In genomic region chr21:38768385-38769071, GRCh38 we compare ENCODE assay signal across 8 cellular contexts. TPM values are rescaled to one million over a fixed set of nuclear protein-coding genes. Genes with fewer than 3 reads are reported as not detected.
DNase-seq lines count a peak whose midpoint lies in the region; ATAC-seq and TF ChIP-seq lines count a peak whose summit lies in the region.

No MANE protein-coding gene starts in this region.

- peak overlapping the region; percentile 18 for H3K4me3 Mint-ChIP-seq in stimulated activated memory B cell treated with anti-CD40 and anti-IgM and Interleukin-4, amounts not matched to agents 10 μg/mL and 1 μg/mL and 100 μg/mL, for 72 hours
- no peak overlapping the region for H3K4me3 Mint-ChIP-seq in neural progenitor cell

- no peak overlapping the region for H3K27ac Mint-ChIP-seq in stimulated activated memory B cell treated with anti-CD40 and anti-IgM and Interleukin-4, amounts not matched to agents 10 μg/mL and 1 μg/mL and 100 μg/mL, for 72 hours
- H3K27ac Mint-ChIP-seq in neural progenitor cell = no peak overlapping the region

- H3K27ac ChIP-seq in caudate nucleus (ENCODE audit: low read depth, low read length) (no peak overlapping the region), neural progenitor cell (no peak overlapping the region)

- no peak overlapping the region for H2AFZ ChIP-seq in neural progenitor cell (replicated peaks)

- H3K9me3 ChIP-seq in neural progenitor cell (ENCODE audit: low read depth) = no peaks in the 10 kb centered on the region

- ATAC-seq in stimulated activated memory B cell treated with anti-CD40 and anti-IgM and Interleukin-4, amounts not matched to agents 10 μg/mL and 1 μg/mL and 100 μg/mL, for 72 hours = no peak
- ATAC-seq in HG02678 (IDR thresholded peaks at IDR 0.05; ENCODE audit: unreplicated experiment) (no peak), omental fat pad (ENCODE audit: low FRiP score) (no peak)

- peaks cover 42% of the 10 kb centered on the region for H3K4me1 Mint-ChIP-seq in stimulated activated memory B cell treated with anti-CD40 and anti-IgM and Interleukin-4, amounts not matched to agents 10 μg/mL and 1 μg/mL and 100 μg/mL, for 72 hours
- H3K4me1 Mint-ChIP-seq in neural progenitor cell = peaks cover 4% of the 10 kb centered on the region

- no peak overlapping the region for H3K4me2 ChIP-seq in neural progenitor cell

- no peaks in the 10 kb centered on the region for H4K20me1 ChIP-seq in neural progenitor cell (ENCODE audit: low read depth)

- peaks cover 40% of the 10 kb centered on the region for H3K27me3 Mint-ChIP-seq in stimulated activated memory B cell treated with anti-CD40 and anti-IgM and Interleukin-4, amounts not matched to agents 10 μg/mL and 1 μg/mL and 100 μg/mL, for 72 hours
- H3K27me3 Mint-ChIP-seq in neural progenitor cell (ENCODE audit: insufficient read depth, low read depth) = peaks cover 2% of the 10 kb centered on the region

- H3K36me3 ChIP-seq in neural progenitor cell = no peaks in the 10 kb centered on the region

- H3K79me2 ChIP-seq in neural progenitor cell (ENCODE audit: low read depth) = no peaks in the 10 kb centered on the region

- peaks cover 5% of the 10 kb centered on the region for H3K9me3 Mint-ChIP-seq in stimulated activated memory B cell treated with anti-CD40 and anti-IgM and Interleukin-4, amounts not matched to agents 10 μg/mL and 1 μg/mL and 100 μg/mL, for 72 hours
- H3K9me3 Mint-ChIP-seq in neural progenitor cell = peaks cover 13% of the 10 kb centered on the region

- no peak for TF ChIP-seq CTCF in foreskin fibroblast (IDR thresholded peaks at IDR 0.05; ENCODE audit: low read depth, low read length)
- TF ChIP-seq CTCF in neural progenitor cell (IDR thresholded peaks at IDR 0.05) = no peak
- no peak for TF ChIP-seq CTCF in omental fat pad (IDR thresholded peaks at IDR 0.05)

- no peaks in the 10 kb centered on the region for H3K27me3 ChIP-seq in neural progenitor cell

- H3K4me1 ChIP-seq in neural progenitor cell = peaks cover 11% of the 10 kb centered on the region

- H3F3A ChIP-seq in neural progenitor cell (ENCODE audit: low read depth) = no peaks in the 10 kb centered on the region

- no peaks in the 10 kb centered on the region for H3K36me3 Mint-ChIP-seq in stimulated activated memory B cell treated with anti-CD40 and anti-IgM and Interleukin-4, amounts not matched to agents 10 μg/mL and 1 μg/mL and 100 μg/mL, for 72 hours
- H3K36me3 Mint-ChIP-seq in neural progenitor cell = peaks cover 1% of the 10 kb centered on the region

- H3K4me3 ChIP-seq in foreskin fibroblast (ENCODE audit: low read depth in 1 of 2, low read length in 2 of 2) = no peak overlapping the region
- H3K4me3 ChIP-seq in neural progenitor cell = no peak overlapping the region

- H3K9ac ChIP-seq in neural progenitor cell = no peak overlapping the region

- peak; percentile 94 for DNase-seq in HCEC 1CT
- DNase-seq in activated CD8-positive, alpha-beta memory T cell treated with anti-CD3 and anti-CD28 coated beads for 48 hours (ENCODE audit: low read depth in 2 of 3, low spot score in 2 of 3) = peak in 2 of 3 experiments; percentile 33 to 40
- peak; percentile 79 to 89 for DNase-seq in foreskin fibroblast
- DNase-seq in caudate nucleus (lab: John Stamatoyannopoulos, UW) = no peak
- DNase-seq in neural progenitor cell (ENCODE audit: low spot score) = no peak
- no peak for DNase-seq in omental fat pad (ENCODE audit: low spot score)

RNA-seq across cellular contexts. Expression of gene ETS2, which starts 37.2 kb away (rescaled TPM):
- total RNA-seq in neural progenitor cell (ENCODE audit: low replicate concordance) (18.8 and 22.4 TPM in 2 replicates), omental fat pad (100 to 1,000 TPM in 2 of 4 donors, 10 to 100 TPM in 2; 51.6 to 201 (median 99.1) TPM)

Comparison
In these comparisons a context has a peak if more than half of its experiments do, and no peak if none do; other contexts are left out.
1. DNase-seq: peak in HCEC 1CT (single experiment), activated CD8-positive, alpha-beta memory T cell treated with anti-CD3 and anti-CD28 coated beads for 48 hours (2 of 3) and foreskin fibroblast (2 of 2); none in caudate nucleus (0 of 61), neural progenitor cell (single experiment) and omental fat pad (single experiment).